ENCODE assay signal across 13 cellular contexts in the genomic region with DNA sequence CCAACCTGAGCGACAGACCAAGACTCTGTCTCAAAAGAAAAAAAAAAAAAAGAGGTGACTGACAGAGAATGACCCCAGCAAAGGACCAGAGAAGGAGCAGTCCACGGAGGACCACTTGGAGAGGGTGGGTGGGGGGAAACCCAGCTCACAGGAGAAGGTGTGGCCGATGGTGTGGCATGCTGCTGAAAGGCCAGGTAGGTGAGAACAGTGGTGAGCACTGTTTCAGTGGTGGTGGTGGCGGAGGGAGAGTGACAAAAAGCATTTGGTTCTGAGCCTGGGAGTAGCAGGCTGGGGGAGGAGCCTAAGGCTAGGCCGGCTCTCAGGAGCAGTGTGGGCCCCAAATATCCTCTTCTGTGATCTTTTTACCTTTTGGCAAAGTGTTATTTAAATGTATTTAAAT.
DNase-seq lines count a peak whose midpoint lies in the region; ATAC-seq, FAIRE-seq and TF ChIP-seq lines count a peak whose summit lies in the region.
"Had no signal": no experiment of that assay in that cellular context is flagged by ENCODE, and none has a peak within 500 bp of the region (broad histone marks: within the 10 kb centered on the region; RNA-seq: fewer than 3 reads in every experiment).

No MANE protein-coding gene starts in this region.

- no TSS peak for BruUV-seq in HCT116 (replicated peaks; lab: Mats Ljungman, UMichigan)
- BruUV-seq in K562 (replicated peaks; lab: Mats Ljungman, UMichigan): no TSS peak

- TF ChIP-seq EP300 in K562 (IDR thresholded peaks at IDR 0.05; ENCODE audit: low read length): no peak

- H2AFZ ChIP-seq in HCT116 (ENCODE audit: low read depth, low read length, poor library complexity, severe bottlenecking): no peak overlapping the region
- H2AFZ ChIP-seq in K562 (ENCODE audit: low read depth, low read length): 0 out of 2 replicates have a peak overlapping the region, but pooled peaks have one; percentile 33

- H3K9ac ChIP-seq in HCT116 (ENCODE audit: low read length): peak overlapping the region; percentile 19; the same call in 1 of the 2 replicates
- H3K9ac ChIP-seq in K562 (ENCODE audit: insufficient read depth in 1 of 2, low read depth in 2 of 2, low read length in 2 of 2): peak overlapping the region in 1 of 2 experiments; percentile 79; a peak in 2 of 4 replicates

- H3K4me1 ChIP-seq in HCT116 (ENCODE audit: control insufficient read depth in 1 of 2, insufficient read depth in 2 of 2, low read length in 2 of 2): peaks cover 63 to 72% of the 10 kb centered on the region in 2 experiments
- peaks cover 25 to 33% of the 10 kb centered on the region in 2 experiments for H3K4me1 ChIP-seq in K562 (replicated peaks in 1 of 2; ENCODE audit: control insufficient read depth in 2 of 2, insufficient read depth in 2 of 2, low read length in 2 of 2)

- CTCF ChIA-PET in activated CD4-positive, alpha-beta memory T cell treated with anti-CD3 and anti-CD28 coated beads for 36 hours (lab: Charles Lee): no interaction called here
- CTCF ChIA-PET in activated CD4-positive, alpha-beta memory T cell treated with anti-CD3 and anti-CD28 coated beads, Interleukin-2, amount 10 ng/mL, durations not matched to agents 7 days and 5 days (lab: Charles Lee): no interaction called here
- CTCF ChIA-PET in HCT116 (lab: Charles Lee): no interaction called here
- CTCF ChIA-PET in K562 (lab: Yijun Ruan, JAX; ENCODE audit: low intra/inter-chr PET ratio): no interaction called here

- no peaks in the 10 kb centered on the region for H3K9me1 ChIP-seq in K562 (ENCODE audit: control insufficient read depth, insufficient read depth, low read length)

- H3K9me3 Mint-ChIP-seq in activated CD4-positive, alpha-beta memory T cell treated with anti-CD3 and anti-CD28 coated beads for 36 hours: no peaks in the 10 kb centered on the region
- H3K9me3 Mint-ChIP-seq in activated CD4-positive, alpha-beta memory T cell treated with anti-CD3 and anti-CD28 coated beads, Interleukin-2, amount 10 ng/mL, durations not matched to agents 7 days and 5 days: no peaks in the 10 kb centered on the region
- H3K9me3 Mint-ChIP-seq: IgD-negative memory B cell had no signal

- H3K4me3 ChIP-seq in HCT116 (replicated peaks in 1 of 2; ENCODE audit: low read depth in 1 of 2, low read length in 2 of 2) (no peak overlapping the region), K562 (no peak overlapping the region)
- H3K4me3 ChIP-seq: vagina had no signal

- TF ChIP-seq CTCF in HCT116 (IDR thresholded peaks at IDR 0.05 in 2 of 3, conservative IDR thresholded peaks at IDR 0.05 in 1 of 3; ENCODE audit: borderline replicate concordance in 1 of 3, insufficient read depth in 1 of 3, low read depth in 2 of 3, low read length in 2 of 3) (no peak), K562 (IDR thresholded peaks at IDR 0.05 in 2 of 3, conservative IDR thresholded peaks at IDR 0.05 in 1 of 3; ENCODE audit: insufficient read depth in 2 of 3, low read depth in 1 of 3, low read length in 3 of 3) (no peak)

- H3K36me3 Mint-ChIP-seq in activated CD4-positive, alpha-beta memory T cell treated with anti-CD3 and anti-CD28 coated beads for 36 hours: no peaks in the 10 kb centered on the region
- peaks cover 4% of the 10 kb centered on the region for H3K36me3 Mint-ChIP-seq in activated CD4-positive, alpha-beta memory T cell treated with anti-CD3 and anti-CD28 coated beads, Interleukin-2, amount 10 ng/mL, durations not matched to agents 7 days and 5 days (ENCODE audit: low read depth)
- H3K36me3 Mint-ChIP-seq: IgD-negative memory B cell had no signal

- peak overlapping the region; percentile 19; the same call in 1 of the 2 replicates for H3K4me2 ChIP-seq in HCT116 (ENCODE audit: low read length)
- H3K4me2 ChIP-seq in K562 (ENCODE audit: insufficient read depth, low read length): no peak overlapping the region

- H3K4me3 Mint-ChIP-seq in activated CD4-positive, alpha-beta memory T cell treated with anti-CD3 and anti-CD28 coated beads for 36 hours: peak overlapping the region; percentile 23
- no peak overlapping the region for H3K4me3 Mint-ChIP-seq in activated CD4-positive, alpha-beta memory T cell treated with anti-CD3 and anti-CD28 coated beads, Interleukin-2, amount 10 ng/mL, durations not matched to agents 7 days and 5 days

- peaks cover 59% of the 10 kb centered on the region for H3K4me1 Mint-ChIP-seq in activated CD4-positive, alpha-beta memory T cell treated with anti-CD3 and anti-CD28 coated beads for 36 hours (ENCODE audit: low read depth)
- peaks cover 54% of the 10 kb centered on the region for H3K4me1 Mint-ChIP-seq in activated CD4-positive, alpha-beta memory T cell treated with anti-CD3 and anti-CD28 coated beads, Interleukin-2, amount 10 ng/mL, durations not matched to agents 7 days and 5 days

- 0 out of 2 replicates have a peak overlapping the region, but pooled peaks have one; percentile 21 for H3K27ac ChIP-seq in HCT116 (ENCODE audit: low read depth, low read length)
- H3K27ac ChIP-seq in K562 (ENCODE audit: extremely low read depth, low read depth, low read length): no peak overlapping the region
- H3K27ac ChIP-seq: vagina had no signal

- H3K27me3 Mint-ChIP-seq in activated CD4-positive, alpha-beta memory T cell treated with anti-CD3 and anti-CD28 coated beads for 36 hours: peaks cover 3% of the 10 kb centered on the region
- H3K27me3 Mint-ChIP-seq in activated CD4-positive, alpha-beta memory T cell treated with anti-CD3 and anti-CD28 coated beads, Interleukin-2, amount 10 ng/mL, durations not matched to agents 7 days and 5 days: peaks cover 56% of the 10 kb centered on the region
- H3K27me3 Mint-ChIP-seq: IgD-negative memory B cell had no signal

- POLR2A ChIA-PET in activated CD4-positive, alpha-beta memory T cell treated with anti-CD3 and anti-CD28 coated beads for 36 hours (lab: Charles Lee): no interaction called here
- POLR2A ChIA-PET in activated CD4-positive, alpha-beta memory T cell treated with anti-CD3 and anti-CD28 coated beads, Interleukin-2, amount 10 ng/mL, durations not matched to agents 7 days and 5 days (lab: Charles Lee): no interaction called here
- POLR2A ChIA-PET in HCT116 (lab: Charles Lee) (interaction anchor here (1.0 kb wide), 1 partner anchor 60 kb away, joined by 3 read pairs; no protein-coding TSS in a partner anchor), K562 (lab: Yijun Ruan, JAX) (no interaction called here)

- H3K27me3 ChIP-seq in HCT116 (ENCODE audit: insufficient read depth, low read length) (no peaks in the 10 kb centered on the region), K562 (ENCODE audit: control insufficient read depth in 2 of 2, insufficient read depth in 2 of 2, low read length in 2 of 2) (no peaks in the 10 kb centered on the region)
- H3K27me3 ChIP-seq: vagina had no signal

- DNase-seq in activated CD4-positive, alpha-beta memory T cell treated with anti-CD3 and anti-CD28 coated beads for 36 hours: peak; percentile 72
- no peak for DNase-seq in activated CD4-positive, alpha-beta memory T cell treated with anti-CD3 and anti-CD28 coated beads, Interleukin-2, amount 10 ng/mL, durations not matched to agents 7 days and 5 days
- DNase-seq in HCT116 (ENCODE audit: low read depth, low spot score) (no peak), K562 (ENCODE audit: extremely low read depth in 1 of 4, low spot score in 3 of 4) (no peak), T-helper 9 cell (no peak), DMS153 (lab: John Stamatoyannopoulos, UW) (no peak), NCI-H2171 (lab: John Stamatoyannopoulos, UW) (no peak)
- peak; percentile 34 for DNase-seq in stimulated activated CD4-positive, alpha-beta T cell treated with anti-CD3 and anti-CD28 coated beads, Interleukin-4, amount 100 ng/mL, for 24 hours
- DNase-seq: ACHN, NCI-H2081 had no signal

- in situ Hi-C loops in K562 (cut with MboI): loop anchor here (5.0 kb wide), 2 partner anchors 48 to 98 kb away; no protein-coding TSS in a partner anchor

- H3K79me2 ChIP-seq in HCT116 (ENCODE audit: insufficient read depth, low read length): no peaks in the 10 kb centered on the region
- H3K79me2 ChIP-seq in K562 (ENCODE audit: control insufficient read depth, insufficient read depth, low read length): no peaks in the 10 kb centered on the region

- RAD21 ChIA-PET in HCT116 (lab: Charles Lee; ENCODE audit: low non-redundant PET in 1 of 2, low total read pairs in 2 of 2, uncharacterized antibody in 2 of 2, unreplicated experiment in 2 of 2): no interaction called here

- WGBS in K562 (ENCODE audit: insufficient coverage, low coverage, missing lambda C conversion rate): 49% methylated on average over 3 of the region's 5 CpGs

- ATAC-seq in HCT116 (no peak), K562 (peak; percentile 32; the same call in 2 of the 3 replicates)

- no peak overlapping the region for H3K27ac Mint-ChIP-seq in activated CD4-positive, alpha-beta memory T cell treated with anti-CD3 and anti-CD28 coated beads for 36 hours
- H3K27ac Mint-ChIP-seq in activated CD4-positive, alpha-beta memory T cell treated with anti-CD3 and anti-CD28 coated beads, Interleukin-2, amount 10 ng/mL, durations not matched to agents 7 days and 5 days: no peak overlapping the region
- H3K27ac Mint-ChIP-seq: IgD-negative memory B cell had no signal

- H3K36me3 ChIP-seq in HCT116 (ENCODE audit: control insufficient read depth in 1 of 2, insufficient read depth in 2 of 2, low read length in 2 of 2) (no peaks in the 10 kb centered on the region), K562 (ENCODE audit: control insufficient read depth, insufficient read depth, low read length) (no peaks in the 10 kb centered on the region)
- H3K36me3 ChIP-seq: vagina had no signal

- H3K9me3 ChIP-seq in HCT116 (ENCODE audit: control insufficient read depth in 1 of 2, insufficient read depth in 1 of 2, low read depth in 1 of 2, low read length in 2 of 2) (no peaks in the 10 kb centered on the region), K562 (replicated peaks; ENCODE audit: control insufficient read depth, insufficient read depth, low read depth, low read length) (no peaks in the 10 kb centered on the region)
- H3K9me3 ChIP-seq: vagina had no signal

- intact Hi-C loops in activated CD4-positive, alpha-beta memory T cell treated with anti-CD3 and anti-CD28 coated beads for 36 hours (cut with micrococcal nuclease): no loop called here
- intact Hi-C loops in HCT116 (cut with micrococcal nuclease) (no loop called here), K562 (cut with micrococcal nuclease) (loop anchor here (5.0 kb wide), 2 partner anchors 63 to 78 kb away; partner anchors contain the start of gene IRF2BPL)

- H3K9me2 ChIP-seq in HCT116 (ENCODE audit: insufficient read depth): no peaks in the 10 kb centered on the region

- TF ChIP-seq POLR2A in HCT116 (IDR thresholded peaks at IDR 0.05; ENCODE audit: borderline replicate concordance, extremely low read depth, insufficient read depth, insufficient read length) (no peak), K562 (conservative IDR thresholded peaks at IDR 0.05) (no peak)

- H4K20me1 ChIP-seq in HCT116 (ENCODE audit: insufficient read depth): no peaks in the 10 kb centered on the region
- H4K20me1 ChIP-seq in K562 (replicated peaks; ENCODE audit: control insufficient read depth, insufficient read depth, low read length): no peaks in the 10 kb centered on the region

- no peak for FAIRE-seq in K562 (lab: Jason Lieb, UNC)
- FAIRE-seq: bronchial epithelial cell had no signal

- TF ChIP-seq RAD21 in HCT116 (IDR thresholded peaks at IDR 0.05; ENCODE audit: low read depth) (no peak), K562 (CRISPR knock-in tag; conservative IDR thresholded peaks at IDR 0.05 in 1 of 2, IDR thresholded peaks at IDR 0.05 in 1 of 2) (no peak)

Comparison
In these comparisons a context has a peak if more than half of its experiments do, and no peak if none do; other contexts are left out.
1. DNase-seq: peak in activated CD4-positive, alpha-beta memory T cell treated with anti-CD3 and anti-CD28 coated beads for 36 hours (single experiment) and stimulated activated CD4-positive, alpha-beta T cell treated with anti-CD3 and anti-CD28 coated beads, Interleukin-4, amount 100 ng/mL, for 24 hours (single experiment); none in activated CD4-positive, alpha-beta memory T cell treated with anti-CD3 and anti-CD28 coated beads, Interleukin-2, amount 10 ng/mL, durations not matched to agents 7 days and 5 days (single experiment), HCT116 (single experiment), K562 (0 of 4), T-helper 9 cell (single experiment), DMS153 (single experiment) and NCI-H2171 (single experiment).